8 cellular contexts compared by ENCODE assay signal in genomic region chr13:62357887-62358645, GRCh38.
DNase-seq lines count a peak whose midpoint lies in the region; ATAC-seq, FAIRE-seq and TF ChIP-seq lines count a peak whose summit lies in the region.

No MANE protein-coding gene starts in this region.

- peak; percentile 52 for FAIRE-seq in GM18507 (lab: Jason Lieb, UNC)

- no peak overlapping the region for H3K9ac ChIP-seq in OCI-LY1 (ENCODE audit: low read length)

- POLR2A ChIA-PET in naive thymus-derived CD4-positive, alpha-beta T cell (lab: Charles Lee): no interaction called here
- POLR2A ChIA-PET in activated CD4-positive, alpha-beta memory T cell treated with anti-CD3 and anti-CD28 coated beads for 36 hours (lab: Charles Lee): no interaction called here

- H3K4me3 ChIP-seq in OCI-LY1 (ENCODE audit: low read depth, low read length, poor library complexity, severe bottlenecking): no peak overlapping the region
- H3K4me3 ChIP-seq in naive thymus-derived CD4-positive, alpha-beta T cell (ENCODE audit: low read length): no peak overlapping the region

- no peaks in the 10 kb centered on the region for H3K79me2 ChIP-seq in OCI-LY1 (ENCODE audit: insufficient read depth, low read length)

- H2AFZ ChIP-seq in OCI-LY1 (ENCODE audit: low read length): no peak overlapping the region

- TF ChIP-seq CTCF in OCI-LY1 (IDR thresholded peaks at IDR 0.05; ENCODE audit: low read length): peak; percentile 77

- no peak overlapping the region for H3K27ac Mint-ChIP-seq in naive thymus-derived CD4-positive, alpha-beta T cell
- no peak overlapping the region for H3K27ac Mint-ChIP-seq in activated CD4-positive, alpha-beta memory T cell treated with anti-CD3 and anti-CD28 coated beads for 36 hours

- peaks cover 30% of the 10 kb centered on the region for H3K4me1 ChIP-seq in OCI-LY1 (ENCODE audit: insufficient read depth, low read length, severe bottlenecking)
- no peaks in the 10 kb centered on the region for H3K4me1 ChIP-seq in naive thymus-derived CD4-positive, alpha-beta T cell (ENCODE audit: control insufficient read depth in 2 of 2, insufficient read depth in 2 of 2, low read length in 2 of 2)

- no peaks in the 10 kb centered on the region for H3K9me3 ChIP-seq in OCI-LY1 (ENCODE audit: low read length)
- H3K9me3 ChIP-seq in naive thymus-derived CD4-positive, alpha-beta T cell (ENCODE audit: control insufficient read depth in 2 of 3, low read length in 3 of 3): no peaks in the 10 kb centered on the region

- H3K27ac ChIP-seq in OCI-LY1 (ENCODE audit: low read depth, low read length, poor library complexity, severe bottlenecking): no peak overlapping the region
- no peak overlapping the region for H3K27ac ChIP-seq in naive thymus-derived CD4-positive, alpha-beta T cell (ENCODE audit: low read depth, low read length)

- H3K9me2 ChIP-seq in OCI-LY1 (ENCODE audit: low read depth, low read length): no peaks in the 10 kb centered on the region

- no peak overlapping the region for H3K4me2 ChIP-seq in OCI-LY1 (ENCODE audit: low read length)

- no peaks in the 10 kb centered on the region for H4K20me1 ChIP-seq in OCI-LY1 (ENCODE audit: insufficient read depth, low read length)

- no peaks in the 10 kb centered on the region for H3K27me3 ChIP-seq in OCI-LY1 (ENCODE audit: insufficient read depth, low read length)
- no peaks in the 10 kb centered on the region for H3K27me3 ChIP-seq in naive thymus-derived CD4-positive, alpha-beta T cell (ENCODE audit: control insufficient read depth in 2 of 2, insufficient read depth in 2 of 2, low read length in 2 of 2)

- intact Hi-C loops in naive thymus-derived CD4-positive, alpha-beta T cell (cut with micrococcal nuclease): no loop called here
- intact Hi-C loops in activated CD4-positive, alpha-beta memory T cell treated with anti-CD3 and anti-CD28 coated beads for 36 hours (cut with micrococcal nuclease): no loop called here

- H3K4me1 Mint-ChIP-seq in naive thymus-derived CD4-positive, alpha-beta T cell: no peaks in the 10 kb centered on the region
- no peaks in the 10 kb centered on the region for H3K4me1 Mint-ChIP-seq in activated CD4-positive, alpha-beta memory T cell treated with anti-CD3 and anti-CD28 coated beads for 36 hours (ENCODE audit: low read depth)

- DNase-seq in GM18507 (ENCODE audit: extremely low spot score, insufficient read length, low read depth): no peak
- peak; percentile 50 for DNase-seq in fibroblast of the conjunctiva (ENCODE audit: low read depth)
- no peak for DNase-seq in naive thymus-derived CD4-positive, alpha-beta T cell
- DNase-seq in activated CD4-positive, alpha-beta memory T cell treated with anti-CD3 and anti-CD28 coated beads for 36 hours: no peak
- no peak for DNase-seq in OCI-M2 (lab: John Stamatoyannopoulos, UW; ENCODE audit: unreplicated experiment)

- H3F3A ChIP-seq in OCI-LY1 (ENCODE audit: insufficient read depth, low read length): 0 out of 2 replicates have a peak, but pooled peaks cover 7% of the 10 kb centered on the region

- no peaks in the 10 kb centered on the region for H3K27me3 Mint-ChIP-seq in naive thymus-derived CD4-positive, alpha-beta T cell
- no peaks in the 10 kb centered on the region for H3K27me3 Mint-ChIP-seq in activated CD4-positive, alpha-beta memory T cell treated with anti-CD3 and anti-CD28 coated beads for 36 hours

- no peak overlapping the region for H3K4me3 Mint-ChIP-seq in naive thymus-derived CD4-positive, alpha-beta T cell
- H3K4me3 Mint-ChIP-seq in activated CD4-positive, alpha-beta memory T cell treated with anti-CD3 and anti-CD28 coated beads for 36 hours: no peak overlapping the region

- CTCF ChIA-PET in naive thymus-derived CD4-positive, alpha-beta T cell (lab: Charles Lee): no interaction called here
- CTCF ChIA-PET in activated CD4-positive, alpha-beta memory T cell treated with anti-CD3 and anti-CD28 coated beads for 36 hours (lab: Charles Lee): no interaction called here

- H3K36me3 Mint-ChIP-seq in naive thymus-derived CD4-positive, alpha-beta T cell: no peaks in the 10 kb centered on the region
- no peaks in the 10 kb centered on the region for H3K36me3 Mint-ChIP-seq in activated CD4-positive, alpha-beta memory T cell treated with anti-CD3 and anti-CD28 coated beads for 36 hours

- H3K9me3 Mint-ChIP-seq in naive thymus-derived CD4-positive, alpha-beta T cell: peaks cover 0 to 11% (median 0%) of the 10 kb centered on the region in 11 donors
- H3K9me3 Mint-ChIP-seq in activated CD4-positive, alpha-beta memory T cell treated with anti-CD3 and anti-CD28 coated beads for 36 hours: peaks cover 6% of the 10 kb centered on the region

- ATAC-seq in HG03066 (IDR thresholded peaks at IDR 0.05; ENCODE audit: low read depth, unreplicated experiment) (peak; percentile 81), GM18861 (IDR thresholded peaks at IDR 0.05; ENCODE audit: unreplicated experiment) (no peak)
- no peak for ATAC-seq in naive thymus-derived CD4-positive, alpha-beta T cell

- H3K36me3 ChIP-seq in OCI-LY1 (ENCODE audit: insufficient read depth, low read length): no peaks in the 10 kb centered on the region
- no peaks in the 10 kb centered on the region for H3K36me3 ChIP-seq in naive thymus-derived CD4-positive, alpha-beta T cell (ENCODE audit: control insufficient read depth in 2 of 3, insufficient read depth in 3 of 3, low read length in 3 of 3)
